ENCODE assay signal across 7 cellular contexts in genomic region chr2:13005048-13005447, GRCh38.
"Had no signal": no experiment of that assay in that cellular context is flagged by ENCODE, and none has a peak within 500 bp of the region (broad histone marks: within the 10 kb centered on the region; RNA-seq: fewer than 3 reads in every experiment).

No MANE protein-coding gene starts in this region.

- H3K4me3 ChIP-seq: GM23248, HAP-1 had no signal

- H3K27ac ChIP-seq: GM23248 had no signal

- H3K9me3 ChIP-seq: HAP-1 had no signal

- H3K9me3 Mint-ChIP-seq: HFFc6 had no signal

- H2AFZ ChIP-seq: GM23248 had no signal

- H3K9ac ChIP-seq: GM23248 had no signal

- DNase-seq: GM23248, GOT3, H7, HFFc6, IMR-90 had no signal

- H3K36me3 ChIP-seq: HAP-1 had no signal

- ATAC-seq: HCT116 had no signal

- H3K4me1 ChIP-seq: HAP-1 had no signal

- H3K27ac Mint-ChIP-seq: HFFc6 had no signal
